Comparison of ENCODE assay signal across 19 cellular contexts in the genomic region with DNA sequence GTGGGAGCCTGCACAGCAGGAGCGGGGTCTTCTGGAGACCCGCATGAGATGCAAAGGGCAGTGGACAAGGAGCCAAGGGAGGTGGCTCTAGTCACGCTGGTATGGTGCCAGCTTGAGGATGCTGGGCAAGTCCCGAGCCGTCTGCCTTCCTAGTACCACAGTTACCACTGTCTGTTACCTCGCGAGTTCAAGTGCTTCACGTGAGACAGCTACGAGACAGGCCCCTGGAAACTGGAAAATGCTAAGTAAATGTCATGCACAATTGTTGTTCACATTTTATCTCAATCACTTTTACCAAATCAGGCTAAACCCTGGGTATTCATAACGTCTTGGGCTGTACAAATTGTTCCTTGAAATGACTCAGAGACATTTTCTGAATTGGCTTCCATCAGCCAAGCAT.
"Had no signal": no experiment of that assay in that cellular context is flagged by ENCODE, and none has a peak within 500 bp of the region (broad histone marks: within the 10 kb centered on the region; RNA-seq: fewer than 3 reads in every experiment).

No MANE protein-coding gene starts in this region.

- DNase-seq: activated CD4-positive, alpha-beta T cell treated with anti-CD3 and anti-CD28 coated beads, Interleukin-2, amount 10 ng/mL, durations not matched to agents 7 days and 5 days; activated CD8-positive, alpha-beta memory T cell treated with anti-CD3 and anti-CD28 coated beads, Interleukin-2, amount 50 U/mL, for 4 hours; activated effector memory CD4-positive, alpha-beta T cell treated with Interleukin-2 at 50 U/mL for 16 hours; activated naive CD4-positive, alpha-beta T cell treated with anti-CD3 and anti-CD28 coated beads, Interleukin-2, amount 50 U/mL, for 16 hours; activated T-cell treated with anti-CD3 and anti-CD28 coated beads, Interleukin-2, amount 50 U/mL, for 48 hours; effector memory CD8-positive, alpha-beta T cell; esophagus squamous epithelium; foreskin keratinocyte; glutamatergic neuron; hippocampal formation; left colon; stimulated activated CD4-positive, alpha-beta T cell treated with anti-CD3 and anti-CD28 coated beads, Interleukin-4, amount 100 ng/mL, for 4 hours; uterus had no signal

- ATAC-seq: activated CD4-positive, CD25-positive, alpha-beta regulatory T cell treated with anti-CD3 and anti-CD28 coated beads, Interleukin-2, amount 50 U/mL, for 24 hours; effector memory CD8-positive, alpha-beta T cell; foreskin keratinocyte; left colon; stimulated activated memory B cell treated with anti-CD40 and anti-IgM and Interleukin-4, amounts not matched to agents 10 μg/mL and 1 μg/mL and 100 μg/mL, for 72 hours had no signal

- H3K27ac Mint-ChIP-seq: activated CD4-positive, alpha-beta T cell treated with anti-CD3 and anti-CD28 coated beads, Interleukin-2, amount 10 ng/mL, durations not matched to agents 7 days and 5 days; effector memory CD8-positive, alpha-beta T cell; mesothelial cell of epicardium; progenitor cell of endocrine pancreas; stimulated activated memory B cell treated with anti-CD40 and anti-IgM and Interleukin-4, amounts not matched to agents 10 μg/mL and 1 μg/mL and 100 μg/mL, for 72 hours; T-helper 1 cell treated with Interleukin-12 subunit alpha and Interleukin-12 subunit beta and Interleukin-4 antibody, amounts not matched to agents 30 μg/mL and 1 μg/mL, for 36 hours had no signal

- H3K4me3 ChIP-seq: esophagus squamous epithelium, tibial nerve, uterus had no signal

- H3K4me3 Mint-ChIP-seq: activated CD4-positive, alpha-beta T cell treated with anti-CD3 and anti-CD28 coated beads, Interleukin-2, amount 10 ng/mL, durations not matched to agents 7 days and 5 days; effector memory CD8-positive, alpha-beta T cell; mesothelial cell of epicardium; stimulated activated memory B cell treated with anti-CD40 and anti-IgM and Interleukin-4, amounts not matched to agents 10 μg/mL and 1 μg/mL and 100 μg/mL, for 72 hours; T-helper 1 cell treated with Interleukin-12 subunit alpha and Interleukin-12 subunit beta and Interleukin-4 antibody, amounts not matched to agents 30 μg/mL and 1 μg/mL, for 36 hours had no signal

- H3K27ac ChIP-seq: foreskin keratinocyte had no signal

- H3K36me3 ChIP-seq: uterus had no signal

- H3K27me3 ChIP-seq: esophagus squamous epithelium, foreskin keratinocyte, tibial nerve, uterus had no signal

- H3K9me3 Mint-ChIP-seq: activated CD4-positive, alpha-beta T cell treated with anti-CD3 and anti-CD28 coated beads, Interleukin-2, amount 10 ng/mL, durations not matched to agents 7 days and 5 days; effector memory CD8-positive, alpha-beta T cell; mesothelial cell of epicardium; T-helper 1 cell treated with Interleukin-12 subunit alpha and Interleukin-12 subunit beta and Interleukin-4 antibody, amounts not matched to agents 30 μg/mL and 1 μg/mL, for 36 hours had no signal

- H3K9me3 ChIP-seq: esophagus squamous epithelium, tibial nerve, uterus had no signal

- H3K4me1 ChIP-seq: foreskin keratinocyte, uterus had no signal

- H3K4me1 Mint-ChIP-seq: activated CD4-positive, alpha-beta T cell treated with anti-CD3 and anti-CD28 coated beads, Interleukin-2, amount 10 ng/mL, durations not matched to agents 7 days and 5 days; stimulated activated memory B cell treated with anti-CD40 and anti-IgM and Interleukin-4, amounts not matched to agents 10 μg/mL and 1 μg/mL and 100 μg/mL, for 72 hours had no signal

- H3K27me3 Mint-ChIP-seq: activated CD4-positive, alpha-beta T cell treated with anti-CD3 and anti-CD28 coated beads, Interleukin-2, amount 10 ng/mL, durations not matched to agents 7 days and 5 days; effector memory CD8-positive, alpha-beta T cell; progenitor cell of endocrine pancreas; stimulated activated memory B cell treated with anti-CD40 and anti-IgM and Interleukin-4, amounts not matched to agents 10 μg/mL and 1 μg/mL and 100 μg/mL, for 72 hours had no signal
